ENCODE assay signal across 13 cellular contexts in the genomic region with DNA sequence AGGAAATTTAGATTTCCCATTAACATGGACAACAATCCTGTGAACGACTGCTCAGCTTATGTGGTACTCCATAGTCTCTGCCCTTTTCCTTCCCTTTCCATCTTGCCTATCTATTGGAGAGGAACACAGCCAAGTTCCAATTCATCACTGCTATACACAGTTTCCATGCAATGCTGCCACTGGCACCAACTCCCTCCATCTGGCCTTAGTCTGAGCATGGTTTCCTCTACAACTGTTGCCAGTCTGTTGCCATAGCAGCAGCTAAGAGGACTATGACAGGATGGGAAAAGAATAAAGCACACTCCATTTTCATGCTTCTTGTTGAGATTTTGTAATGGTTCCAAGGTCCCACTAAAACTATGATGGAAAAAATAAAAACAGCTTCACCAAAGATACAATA.
DNase-seq lines count a peak whose midpoint lies in the region; ATAC-seq and TF ChIP-seq lines count a peak whose summit lies in the region.
"Had no signal": no experiment of that assay in that cellular context is flagged by ENCODE, and none has a peak within 500 bp of the region (broad histone marks: within the 10 kb centered on the region; RNA-seq: fewer than 3 reads in every experiment).

No MANE protein-coding gene starts in this region.

- no peak overlapping the region for H3K27ac ChIP-seq in OCI-LY7 (ENCODE audit: low read depth, low read length, poor library complexity, severe bottlenecking)
- no peak overlapping the region for H3K27ac ChIP-seq in aorta (ENCODE audit: low read depth in 1 of 2, low read length in 2 of 2)
- H3K27ac ChIP-seq: prostate gland, SK-N-MC had no signal

- DNase-seq in ACHN (peak; percentile 1), NCI-H1694 treated with DMSO at 0.1 percent for 48 hours (lab: John Stamatoyannopoulos, UW) (peak; percentile 96), UCSD-AML1 (lab: John Stamatoyannopoulos, UW; ENCODE audit: unreplicated experiment) (peak; percentile 1), left kidney (ENCODE audit: low read depth, low spot score) (peak; percentile 26), AML-193 (lab: John Stamatoyannopoulos, UW) (no peak), OCI-LY7 (ENCODE audit: low spot score) (no peak), aorta (no peak)
- DNase-seq: activated B cell treated with CpG ODN at 0.5 μM for 24 hours; activated naive CD8-positive, alpha-beta T cell treated with anti-CD3 and anti-CD28 coated beads, Interleukin-2, amount 50 U/mL, for 24 hours; dermis blood vessel endothelial cell had no signal

- POLR2A ChIA-PET in OCI-LY7 (lab: Charles Lee) = interaction anchor here (1.0 kb wide), 1 partner anchor 40 kb away, joined by 3 read pairs; no protein-coding TSS in a partner anchor

- no peak overlapping the region for H3K4me2 ChIP-seq in OCI-LY7 (ENCODE audit: low read length)

- in situ Hi-C loops in ACHN (cut with HindIII; ENCODE audit: low pct_ligation_motif_present, low pct_unique_long_range_greater_than_20kb, low sequenced_read_pairs) = no loop called here

- CTCF ChIA-PET in OCI-LY7 (lab: Charles Lee; ENCODE audit: unreplicated experiment) = no interaction called here

- H3K9me2 ChIP-seq in OCI-LY7 (ENCODE audit: insufficient read depth, low read length) = no peaks in the 10 kb centered on the region

- ATAC-seq in SK-N-SH treated with all-trans-retinoic acid at 6 μM for 48 hours = no peak
- ATAC-seq in aorta (ENCODE audit: low FRiP score) = no peak
- ATAC-seq: activated naive CD8-positive, alpha-beta T cell treated with anti-CD3 and anti-CD28 coated beads, Interleukin-2, amount 50 U/mL, for 24 hours had no signal

- no peaks in the 10 kb centered on the region for H4K20me1 ChIP-seq in OCI-LY7 (ENCODE audit: insufficient read depth, low read length)

- H3K27me3 ChIP-seq in aorta (ENCODE audit: control insufficient read depth in 1 of 2, insufficient read depth in 2 of 2, low read length in 1 of 2) = no peaks in the 10 kb centered on the region

- no peaks in the 10 kb centered on the region for H3K9me3 ChIP-seq in OCI-LY7 (ENCODE audit: low read length)
- peaks cover 1% of the 10 kb centered on the region for H3K9me3 ChIP-seq in aorta (ENCODE audit: control insufficient read depth, low read length)

- no peak for TF ChIP-seq CTCF in OCI-LY7 (conservative IDR thresholded peaks at IDR 0.05; ENCODE audit: low read length)

- H3K79me2 ChIP-seq in OCI-LY7 (ENCODE audit: insufficient read depth, low read depth, low read length) = no peaks in the 10 kb centered on the region

- H3K36me3 ChIP-seq in OCI-LY7 (ENCODE audit: insufficient read depth, low read length) = no peaks in the 10 kb centered on the region
- H3K36me3 ChIP-seq in aorta (ENCODE audit: control insufficient read depth in 1 of 2, insufficient read depth in 2 of 2, low read length in 1 of 2) = no peaks in the 10 kb centered on the region
- H3K36me3 ChIP-seq: prostate gland had no signal

- no peak overlapping the region for H2AFZ ChIP-seq in OCI-LY7 (ENCODE audit: low read length)

- H3K4me3 ChIP-seq in OCI-LY7 (ENCODE audit: low read depth, low read length, poor library complexity, severe bottlenecking) = no peak overlapping the region
- no peak overlapping the region for H3K4me3 ChIP-seq in aorta (ENCODE audit: low read length in 2 of 2)
- H3K4me3 ChIP-seq: prostate gland, SK-N-MC had no signal

- intact Hi-C loops in OCI-LY7 (cut with micrococcal nuclease; ENCODE audit: unreplicated experiment) (no loop called here), aorta (cut with DNase I) (no loop called here)

- BruUV-seq in OCI-LY7 (replicated peaks; lab: Mats Ljungman, UMichigan) = no TSS peak

- 3 to 5% methylated on average over 1 of the region's 1 CpG for WGBS in aorta, 2 donors

- H3K4me1 ChIP-seq in OCI-LY7 (ENCODE audit: insufficient read depth, low read length, poor library complexity, severe bottlenecking) (no peaks in the 10 kb centered on the region), aorta (ENCODE audit: control insufficient read depth in 1 of 2, insufficient read depth in 2 of 2, low read length in 2 of 2) (no peaks in the 10 kb centered on the region)
- H3K4me1 ChIP-seq: prostate gland had no signal

TF ChIP-seq in SK-N-SH treated with all-trans-retinoic acid at 6 μM for 48 hours, 23 proteins besides CTCF, POLR2A, EP300 and RAD21:
- no peak for TF ChIP-seq RARB (CRISPR knock-in tag; IDR thresholded peaks at IDR 0.05)

Comparison
In these comparisons a context has a peak if more than half of its experiments do, and no peak if none do; other contexts are left out.
1. DNase-seq: peak in ACHN (single experiment), NCI-H1694 treated with DMSO at 0.1 percent for 48 hours (single experiment), UCSD-AML1 (single experiment) and left kidney (single experiment); none in AML-193 (0 of 2), OCI-LY7 (single experiment) and aorta (0 of 2).